Comparison of ENCODE assay signal across 11 cellular contexts in the genomic region with DNA sequence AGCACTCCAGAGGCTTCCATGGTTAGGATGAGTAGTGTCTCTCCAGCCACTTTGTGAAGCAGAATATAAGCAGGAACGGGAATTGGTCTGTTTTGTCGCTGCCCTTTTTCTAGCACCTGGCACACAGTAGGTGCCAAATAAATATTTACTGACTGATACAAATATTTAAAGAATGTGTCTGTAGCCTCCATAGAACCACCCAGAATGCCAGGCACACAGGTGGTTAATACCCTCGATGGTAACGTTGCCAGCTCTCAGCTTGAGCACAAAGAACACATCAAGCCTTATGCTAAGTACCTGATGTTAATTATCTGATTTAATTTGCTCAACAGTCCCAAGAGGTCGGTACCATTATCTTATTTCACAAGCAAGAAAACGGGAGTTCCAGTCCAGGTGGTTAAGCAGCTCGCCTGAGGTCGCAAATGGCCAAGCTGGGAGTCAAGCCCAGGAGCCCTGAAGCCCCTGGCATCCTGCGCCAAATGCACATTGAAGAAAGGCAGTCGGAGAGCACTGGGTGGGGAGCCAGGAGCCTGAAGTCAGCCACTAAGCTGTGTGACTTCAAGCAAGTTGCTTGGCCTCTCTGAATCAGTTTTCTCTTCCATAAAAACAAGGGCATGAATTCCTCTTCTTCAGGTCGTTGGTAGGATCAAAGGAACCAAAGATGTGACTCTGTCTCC. TPM values are rescaled to one million over a fixed set of nuclear protein-coding genes. Genes with fewer than 3 reads are reported as not detected.
DNase-seq lines count a peak whose midpoint lies in the region; ATAC-seq and TF ChIP-seq lines count a peak whose summit lies in the region.
"Had no signal": no experiment of that assay in that cellular context is flagged by ENCODE, and none has a peak within 500 bp of the region (broad histone marks: within the 10 kb centered on the region; RNA-seq: fewer than 3 reads in every experiment).

No MANE protein-coding gene starts in this region.

- H3K9me3 Mint-ChIP-seq in stimulated activated naive CD8-positive, alpha-beta T cell treated with anti-CD3 and anti-CD28 coated beads, Interleukin-15, Interleukin-2, amounts not matched to agents 100 ng/mL and 50 ng/mL, for 24 hours, result no peaks in the 10 kb centered on the region
- H3K9me3 Mint-ChIP-seq: CD4-positive, alpha-beta memory T cell had no signal

- no peaks in the 10 kb centered on the region for H3K27me3 Mint-ChIP-seq in stimulated activated naive CD8-positive, alpha-beta T cell treated with anti-CD3 and anti-CD28 coated beads, Interleukin-15, Interleukin-2, amounts not matched to agents 100 ng/mL and 50 ng/mL, for 24 hours
- H3K27me3 Mint-ChIP-seq: CD4-positive, alpha-beta memory T cell had no signal

- H3K36me3 ChIP-seq in esophagus squamous epithelium (no peaks in the 10 kb centered on the region), parathyroid adenoma (ENCODE audit: control insufficient read depth, insufficient read depth, low read length) (no peaks in the 10 kb centered on the region), A673 (ENCODE audit: insufficient read depth, low read length, poor library complexity, severe bottlenecking) (no peaks in the 10 kb centered on the region)

- no peak for ATAC-seq in stimulated activated naive CD8-positive, alpha-beta T cell treated with anti-CD3 and anti-CD28 coated beads, Interleukin-15, Interleukin-2, amounts not matched to agents 100 U/mL and 50 U/mL, for 24 hours
- ATAC-seq in HG02623 (IDR thresholded peaks at IDR 0.05; ENCODE audit: unreplicated experiment), result no peak

- no TSS peak for BruUV-seq in A673 (replicated peaks; lab: Mats Ljungman, UMichigan)

- H3K4me3 ChIP-seq in esophagus squamous epithelium (no peak overlapping the region), parathyroid adenoma (ENCODE audit: low read depth, low read length) (no peak overlapping the region), A673 (ENCODE audit: low read depth, low read length, poor library complexity, severe bottlenecking) (no peak overlapping the region)

- H3K36me3 Mint-ChIP-seq in stimulated activated naive CD8-positive, alpha-beta T cell treated with anti-CD3 and anti-CD28 coated beads, Interleukin-15, Interleukin-2, amounts not matched to agents 100 ng/mL and 50 ng/mL, for 24 hours (ENCODE audit: low read depth), result no peaks in the 10 kb centered on the region
- H3K36me3 Mint-ChIP-seq: CD4-positive, alpha-beta memory T cell had no signal

- peak overlapping the region; percentile 93 for H3K27ac Mint-ChIP-seq in stimulated activated naive CD8-positive, alpha-beta T cell treated with anti-CD3 and anti-CD28 coated beads, Interleukin-15, Interleukin-2, amounts not matched to agents 100 ng/mL and 50 ng/mL, for 24 hours
- H3K27ac Mint-ChIP-seq: CD4-positive, alpha-beta memory T cell had no signal

- no peak overlapping the region for H3K9ac ChIP-seq in parathyroid adenoma

- peaks cover 32% of the 10 kb centered on the region for H3K4me1 Mint-ChIP-seq in stimulated activated naive CD8-positive, alpha-beta T cell treated with anti-CD3 and anti-CD28 coated beads, Interleukin-15, Interleukin-2, amounts not matched to agents 100 ng/mL and 50 ng/mL, for 24 hours (ENCODE audit: low read depth)
- H3K4me1 Mint-ChIP-seq: CD4-positive, alpha-beta memory T cell had no signal

- H3K9me3 ChIP-seq in esophagus squamous epithelium (no peaks in the 10 kb centered on the region), parathyroid adenoma (ENCODE audit: control insufficient read depth, low read length) (no peaks in the 10 kb centered on the region), A673 (ENCODE audit: low read depth, low read length, poor library complexity, severe bottlenecking) (no peaks in the 10 kb centered on the region)

- H3K27ac ChIP-seq in esophagus squamous epithelium (peak overlapping the region; percentile 69 to 97 (median 90)), parathyroid adenoma (peak overlapping the region; percentile 42), A673 (ENCODE audit: low read depth, low read length, poor library complexity, severe bottlenecking) (no peak overlapping the region)

- H3K27me3 ChIP-seq in esophagus squamous epithelium (no peaks in the 10 kb centered on the region), parathyroid adenoma (ENCODE audit: control insufficient read depth, insufficient read depth, low read length) (no peaks in the 10 kb centered on the region), A673 (replicated peaks; ENCODE audit: insufficient read depth, low read depth, low read length, poor library complexity) (no peaks in the 10 kb centered on the region)

- TF ChIP-seq CTCF in esophagus squamous epithelium (IDR thresholded peaks at IDR 0.05) (no peak), parathyroid adenoma (IDR thresholded peaks at IDR 0.05) (no peak), A673 (conservative IDR thresholded peaks at IDR 0.05; ENCODE audit: low read depth, low read length) (no peak)

- H3K79me2 ChIP-seq in parathyroid adenoma, result no peaks in the 10 kb centered on the region

- intact Hi-C loops in esophagus squamous epithelium (cut with DNase I), result no loop called here
- intact Hi-C loops in A673 (cut with micrococcal nuclease; ENCODE audit: unreplicated experiment), result no loop called here

- H3K4me1 ChIP-seq in esophagus squamous epithelium (peaks cover 80 to 100% (median 97%) of the 10 kb centered on the region in 3 donors), parathyroid adenoma (peaks cover 13% of the 10 kb centered on the region), A673 (ENCODE audit: insufficient read depth, low read length, poor library complexity, severe bottlenecking) (no peaks in the 10 kb centered on the region)

- POLR2A ChIA-PET in A673 (lab: Charles Lee; ENCODE audit: low non-redundant PET), result no interaction called here

- DNase-seq in stimulated activated naive CD8-positive, alpha-beta T cell treated with anti-CD3 and anti-CD28 coated beads, Interleukin-15, Interleukin-2, amounts not matched to agents 100 U/mL and 50 U/mL, for 24 hours, result no peak
- DNase-seq in esophagus squamous epithelium (lab: John Stamatoyannopoulos, UW), result no peak
- no peak for DNase-seq in A673 (ENCODE audit: low spot score)
- DNase-seq in anterior cingulate cortex (lab: John Stamatoyannopoulos, UW), result no peak
- DNase-seq in AG08395 (ENCODE audit: low spot score), result no peak
- DNase-seq: CD4-positive, alpha-beta memory T cell; NCI-H1105; occipital lobe had no signal

- H2AFZ ChIP-seq in parathyroid adenoma, result no peak overlapping the region

- no peak for TF ChIP-seq POLR2A in esophagus squamous epithelium (IDR thresholded peaks at IDR 0.05)

- WGBS in esophagus squamous epithelium, 2 donors, result 50 to 52% methylated on average over 10 to 11 of the region's 11 CpGs

- H3K4me3 Mint-ChIP-seq in stimulated activated naive CD8-positive, alpha-beta T cell treated with anti-CD3 and anti-CD28 coated beads, Interleukin-15, Interleukin-2, amounts not matched to agents 100 ng/mL and 50 ng/mL, for 24 hours, result no peak overlapping the region
- H3K4me3 Mint-ChIP-seq: CD4-positive, alpha-beta memory T cell had no signal

- CTCF ChIA-PET in A673 (lab: Charles Lee), result no interaction called here

- no peak overlapping the region for H3K4me2 ChIP-seq in parathyroid adenoma (ENCODE audit: low read length)

RNA-seq across cellular contexts. Expression of a gene that starts 26.4 kb away (rescaled TPM):
- total RNA-seq in esophagus squamous epithelium (100 to 1,000 TPM in 1 of 4 donors, 10 to 100 TPM in 3; 44.9 to 107 (median 54.2) TPM), A673 (2021) (10.4 and 19.8 TPM in 2 replicates)
